ENCODE assay signal across 27 cellular contexts in genomic region chr1:63621075-63621474, GRCh38. TPM values are rescaled to one million over a fixed set of nuclear protein-coding genes. Genes with fewer than 3 reads are reported as not detected.
DNase-seq lines count a peak whose midpoint lies in the region; ATAC-seq and TF ChIP-seq lines count a peak whose summit lies in the region.
"Had no signal": no experiment of that assay in that cellular context is flagged by ENCODE, and none has a peak within 500 bp of the region (broad histone marks: within the 10 kb centered on the region; RNA-seq: fewer than 3 reads in every experiment).

No MANE protein-coding gene starts in this region.

- POLR2A ChIA-PET in naive thymus-derived CD8-positive, alpha-beta T cell (lab: Charles Lee) = no interaction called here

- peak overlapping the region; percentile 51 for H3K27ac ChIP-seq in cingulate gyrus (ENCODE audit: low read depth, low read length)
- H3K27ac ChIP-seq in muscle layer of colon (ENCODE audit: low read depth, low read length) = peak overlapping the region; percentile 4
- peak overlapping the region; percentile 40 to 46 for H3K27ac ChIP-seq in tibial artery
- H3K27ac ChIP-seq: BLaER1 treated with 17β-estradiol and CSF1 and Interleukin-3, amounts not matched to agents 10 nM and 100 nM; neural progenitor cell; tibial nerve had no signal

- H3K4me3 ChIP-seq in adipocyte (ENCODE audit: low read length) = no peak overlapping the region
- no peak overlapping the region for H3K4me3 ChIP-seq in muscle layer of colon (ENCODE audit: low read depth in 1 of 2, low read length in 2 of 2)
- H3K4me3 ChIP-seq in tibial artery = no peak overlapping the region
- H3K4me3 ChIP-seq: BLaER1 treated with 17β-estradiol and CSF1 and Interleukin-3, amounts not matched to agents 10 nM and 100 nM; HAP-1; K562; lung; neural progenitor cell; tibial nerve had no signal

- H3K9me3 ChIP-seq in adipocyte (ENCODE audit: control insufficient read depth, low read length) (no peaks in the 10 kb centered on the region), muscle layer of colon (ENCODE audit: low read length) (no peaks in the 10 kb centered on the region), tibial artery (no peaks in the 10 kb centered on the region)
- H3K9me3 ChIP-seq: BLaER1 treated with 17β-estradiol and CSF1 and Interleukin-3, amounts not matched to agents 10 nM and 100 nM; HAP-1; tibial nerve had no signal

- peak overlapping the region in 1 of 10 donors; percentile 9 for H3K27ac Mint-ChIP-seq in naive thymus-derived CD8-positive, alpha-beta T cell
- H3K27ac Mint-ChIP-seq: activated CD8-positive, alpha-beta T cell treated with anti-CD3 and anti-CD28 coated beads for 36 hours; activated naive CD4-positive, alpha-beta T cell treated with anti-CD3 and anti-CD28 coated beads, Interleukin-2, amount 50 U/mL, for 24 hours; activated T-helper 2 cell treated with anti-CD3 and anti-CD28 coated beads, Interferon-gamma antibody, Interleukin-2, Interleukin-4, amounts not matched to agents 10 μg/mL and 5 μg/mL and 100 μg/mL, durations not matched to agents 14 hours and 24 hours and 36 hours; neural progenitor cell; stimulated activated naive CD8-positive, alpha-beta T cell treated with anti-CD3 and anti-CD28 coated beads, Interleukin-15, Interleukin-2, amounts not matched to agents 100 ng/mL and 50 ng/mL, for 24 hours; T-helper 1 cell treated with Interleukin-12 subunit alpha and Interleukin-12 subunit beta and Interleukin-4 antibody, amounts not matched to agents 30 μg/mL and 1 μg/mL, for 36 hours had no signal

- TF ChIP-seq CTCF in tibial artery (IDR thresholded peaks at IDR 0.05) = no peak

- intact Hi-C loops in tibial artery (cut with DNase I; ENCODE audit: low total_unique reads) = no loop called here

- peaks cover 8 to 22% (median 14%) of the 10 kb centered on the region in 4 donors for H3K4me1 Mint-ChIP-seq in naive thymus-derived CD8-positive, alpha-beta T cell

- no peak for ATAC-seq in HG02870 (IDR thresholded peaks at IDR 0.05; ENCODE audit: unreplicated experiment)
- no peak for ATAC-seq in naive thymus-derived CD8-positive, alpha-beta T cell
- ATAC-seq: activated CD8-positive, alpha-beta T cell treated with anti-CD3 and anti-CD28 coated beads for 36 hours; K562; sciatic nerve had no signal

- DNase-seq in adipocyte (ENCODE audit: low read depth) (no peak), tibial artery (no peak), NCI-H226 (no peak)
- no peak for DNase-seq in naive thymus-derived CD8-positive, alpha-beta T cell
- DNase-seq: activated CD4-positive, alpha-beta T cell treated with anti-CD3 and anti-CD28 coated beads for 1 hour; activated CD8-positive, alpha-beta T cell treated with anti-CD3 and anti-CD28 coated beads for 36 hours; central memory CD4-positive, alpha-beta T cell; COR-L47; DMS79 treated with DMSO at 0.1 percent for 48 hours; NCI-H1105 treated with DMSO at 0.1 percent for 48 hours; NCI-H2029 treated with DMSO at 0.1 percent for 48 hours; NCI-H2227 treated with DMSO at 0.1 percent for 48 hours; NCI-H774 had no signal

- H3K9ac ChIP-seq in adipocyte (ENCODE audit: low read length) = peak overlapping the region; percentile 6
- no peak overlapping the region for H3K9ac ChIP-seq in muscle layer of colon (ENCODE audit: low read length)
- H3K9ac ChIP-seq: BLaER1 treated with 17β-estradiol and CSF1 and Interleukin-3, amounts not matched to agents 10 nM and 100 nM; neural progenitor cell had no signal

- H3K36me3 ChIP-seq in adipocyte (ENCODE audit: control insufficient read depth, insufficient read depth, low read length, severe bottlenecking) (peaks cover 14% of the 10 kb centered on the region), muscle layer of colon (ENCODE audit: insufficient read depth, low read length) (no peaks in the 10 kb centered on the region), tibial artery (no peaks in the 10 kb centered on the region)
- H3K36me3 ChIP-seq: HAP-1, neural progenitor cell, tibial nerve had no signal

- H3K9me3 Mint-ChIP-seq in naive thymus-derived CD8-positive, alpha-beta T cell = no peaks in the 10 kb centered on the region
- H3K9me3 Mint-ChIP-seq: activated CD8-positive, alpha-beta T cell treated with anti-CD3 and anti-CD28 coated beads for 36 hours; activated naive CD4-positive, alpha-beta T cell treated with anti-CD3 and anti-CD28 coated beads, Interleukin-2, amount 50 U/mL, for 24 hours; activated T-helper 2 cell treated with anti-CD3 and anti-CD28 coated beads, Interferon-gamma antibody, Interleukin-2, Interleukin-4, amounts not matched to agents 10 μg/mL and 5 μg/mL and 100 μg/mL, durations not matched to agents 14 hours and 24 hours and 36 hours; neural progenitor cell; stimulated activated naive CD8-positive, alpha-beta T cell treated with anti-CD3 and anti-CD28 coated beads, Interleukin-15, Interleukin-2, amounts not matched to agents 100 ng/mL and 50 ng/mL, for 24 hours; T-helper 1 cell treated with Interleukin-12 subunit alpha and Interleukin-12 subunit beta and Interleukin-4 antibody, amounts not matched to agents 30 μg/mL and 1 μg/mL, for 36 hours had no signal

- no peak overlapping the region for H3K4me3 Mint-ChIP-seq in naive thymus-derived CD8-positive, alpha-beta T cell
- H3K4me3 Mint-ChIP-seq: activated CD8-positive, alpha-beta T cell treated with anti-CD3 and anti-CD28 coated beads for 36 hours; activated naive CD4-positive, alpha-beta T cell treated with anti-CD3 and anti-CD28 coated beads, Interleukin-2, amount 50 U/mL, for 24 hours; neural progenitor cell; stimulated activated naive CD8-positive, alpha-beta T cell treated with anti-CD3 and anti-CD28 coated beads, Interleukin-15, Interleukin-2, amounts not matched to agents 100 ng/mL and 50 ng/mL, for 24 hours; T-helper 1 cell treated with Interleukin-12 subunit alpha and Interleukin-12 subunit beta and Interleukin-4 antibody, amounts not matched to agents 30 μg/mL and 1 μg/mL, for 36 hours had no signal

- no peaks in the 10 kb centered on the region for H3K27me3 Mint-ChIP-seq in naive thymus-derived CD8-positive, alpha-beta T cell
- H3K27me3 Mint-ChIP-seq: activated CD8-positive, alpha-beta T cell treated with anti-CD3 and anti-CD28 coated beads for 36 hours; activated naive CD4-positive, alpha-beta T cell treated with anti-CD3 and anti-CD28 coated beads, Interleukin-2, amount 50 U/mL, for 24 hours; stimulated activated naive CD8-positive, alpha-beta T cell treated with anti-CD3 and anti-CD28 coated beads, Interleukin-15, Interleukin-2, amounts not matched to agents 100 ng/mL and 50 ng/mL, for 24 hours had no signal

- H3K36me3 Mint-ChIP-seq in naive thymus-derived CD8-positive, alpha-beta T cell = peaks cover 0 to 12% (median 6%) of the 10 kb centered on the region in 3 donors

- H3K27me3 ChIP-seq in adipocyte (replicated peaks; ENCODE audit: control insufficient read depth, insufficient read depth, low read length) (no peaks in the 10 kb centered on the region), muscle layer of colon (ENCODE audit: control insufficient read depth in 1 of 2, insufficient read depth in 2 of 2, low read length in 2 of 2) (no peaks in the 10 kb centered on the region), tibial artery (no peaks in the 10 kb centered on the region)
- H3K27me3 ChIP-seq: BLaER1 treated with 17β-estradiol and CSF1 and Interleukin-3, amounts not matched to agents 10 nM and 100 nM; neural progenitor cell; tibial nerve had no signal

- H3K4me1 ChIP-seq in adipocyte (ENCODE audit: control insufficient read depth, insufficient read depth, low read length) = peaks cover 69% of the 10 kb centered on the region
- peaks cover 20% of the 10 kb centered on the region for H3K4me1 ChIP-seq in muscle layer of colon (ENCODE audit: insufficient read depth, low read length)
- peaks cover 0 to 59% (median 21%) of the 10 kb centered on the region in 4 donors for H3K4me1 ChIP-seq in tibial artery

RNA-seq across cellular contexts. Expression of gene PGM1, which starts 27.9 kb away (rescaled TPM):
- total RNA-seq in naive thymus-derived CD8-positive, alpha-beta T cell = 10 to 100 TPM; 15.7 to 18.0 TPM
- 10 to 100 TPM; 30.4 to 35.9 (median 30.5) TPM for polyA plus RNA-seq in naive thymus-derived CD8-positive, alpha-beta T cell
